In genomic region chr17:75090871-75091854, GRCh38 we compare ENCODE assay signal across 1 cellular context.
A peak's percentile ranks its signal among the peaks of the same experiment; 100 is the strongest.
TF ChIP-seq lines count a peak whose summit lies in the region.

No MANE protein-coding gene starts in this region.

TF ChIP-seq in K562, 482 proteins besides CTCF, POLR2A, EP300 and RAD21 (continues in another document):
- TF ChIP-seq CBX2 (IDR thresholded peaks at IDR 0.05; ENCODE audit: insufficient read depth, low read length, poor library complexity, severe bottlenecking) (no peak), FOSL1 (tag; conservative IDR thresholded peaks at IDR 0.05) (no peak), RNF2 (IDR thresholded peaks at IDR 0.05) (no peak), CBFB (CRISPR knock-in tag; IDR thresholded peaks at IDR 0.05) (no peak), E2F6 (IDR thresholded peaks at IDR 0.05; ENCODE audit: borderline replicate concordance in 1 of 2, extremely low read depth in 1 of 2, insufficient read depth in 1 of 2, insufficient read length in 1 of 2, low read depth in 1 of 2, low read length in 1 of 2, poor library complexity in 1 of 2, severe bottlenecking in 1 of 2) (peak in 1 of 2 experiments; percentile 48), SREBF2 (CRISPR knock-in tag; IDR thresholded peaks at IDR 0.05) (no peak), ZNF696 (CRISPR knock-in tag; conservative IDR thresholded peaks at IDR 0.05) (no peak), ZNF561 (CRISPR knock-in tag; conservative IDR thresholded peaks at IDR 0.05) (no peak), NFIC (IDR thresholded peaks at IDR 0.05) (peak; percentile 91), YBX1 (IDR thresholded peaks at IDR 0.05) (no peak), CREB5 (CRISPR knock-in tag; IDR thresholded peaks at IDR 0.05) (no peak), HMGXB4 (CRISPR knock-in tag; IDR thresholded peaks at IDR 0.05) (no peak), FOXJ2 (tag; IDR thresholded peaks at IDR 0.05) (no peak), RBM25 (IDR thresholded peaks at IDR 0.05; ENCODE audit: low read depth, low read length, severe bottlenecking) (no peak), ZNF644 (tag; IDR thresholded peaks at IDR 0.05; ENCODE audit: low read depth) (0 out of 2 replicates have a peak, but pooled peaks have one; percentile 35), MLLT1 (IDR thresholded peaks at IDR 0.05) (no peak), ZBTB5 (IDR thresholded peaks at IDR 0.05) (no peak), PHB2 (IDR thresholded peaks at IDR 0.05; ENCODE audit: low read depth) (no peak), UBTF (IDR thresholded peaks at IDR 0.05; ENCODE audit: borderline replicate concordance in 1 of 2, low read depth in 2 of 2, low read length in 2 of 2) (0 out of 4 replicates have a peak, but pooled peaks of 1 of the 2 experiments have one; percentile 24), ADNP (tag; IDR thresholded peaks at IDR 0.05) (no peak), L3MBTL2 (IDR thresholded peaks at IDR 0.05) (peak; percentile 81), PRMT5 (CRISPR knock-in tag; IDR thresholded peaks at IDR 0.05) (no peak), ZNF263 (CRISPR knock-in tag; IDR thresholded peaks at IDR 0.05; ENCODE audit: borderline replicate concordance) (peak; percentile 72), ZNF134 (CRISPR knock-in tag; conservative IDR thresholded peaks at IDR 0.05) (no peak), THAP7 (CRISPR knock-in tag; IDR thresholded peaks at IDR 0.05) (no peak), CXXC5 (CRISPR knock-in tag; IDR thresholded peaks at IDR 0.05) (0 out of 2 replicates have a peak, but pooled peaks have one; percentile 43), ZNF695 (CRISPR knock-in tag; IDR thresholded peaks at IDR 0.05) (no peak), IRF1 (CRISPR knock-in tag; IDR thresholded peaks at IDR 0.05; ENCODE audit: borderline replicate concordance) (no peak), RCOR1 (IDR thresholded peaks at IDR 0.05; ENCODE audit: borderline replicate concordance in 1 of 2, low read depth in 2 of 2, low read length in 2 of 2) (peak in 1 of 2 experiments; percentile 39; a peak in 1 of 4 replicates), ZNF77 (CRISPR knock-in tag; IDR thresholded peaks at IDR 0.05) (no peak), CREBBP (IDR thresholded peaks at IDR 0.05; ENCODE audit: low read depth, low read length) (no peak), HEY1 (CRISPR knock-in tag; IDR thresholded peaks at IDR 0.05; ENCODE audit: borderline replicate concordance) (no peak), ZNF57 (CRISPR knock-in tag; IDR thresholded peaks at IDR 0.05) (no peak), DIDO1 (tag; IDR thresholded peaks at IDR 0.05; ENCODE audit: low read depth) (no peak), MTA3 (IDR thresholded peaks at IDR 0.05; ENCODE audit: borderline replicate concordance) (peak; percentile 40; the same call in 1 of the 2 replicates), ZNF583 (CRISPR knock-in tag; IDR thresholded peaks at IDR 0.05) (no peak), NCOA6 (IDR thresholded peaks at IDR 0.05) (no peak), ZMIZ1 (IDR thresholded peaks at IDR 0.05; ENCODE audit: low read depth in 2 of 2, low read length in 2 of 2) (no peak), ESRRB (CRISPR knock-in tag; IDR thresholded peaks at IDR 0.05; ENCODE audit: borderline replicate concordance) (no peak), MYNN (IDR thresholded peaks at IDR 0.05) (0 out of 2 replicates have a peak, but pooled peaks have one; percentile 25), MYNN (CRISPR knock-in tag; IDR thresholded peaks at IDR 0.05) (no peak), GMEB1 (CRISPR knock-in tag; IDR thresholded peaks at IDR 0.05) (no peak), PHF20 (IDR thresholded peaks at IDR 0.05; ENCODE audit: partially characterized antibody) (no peak), SRSF7 (optimal IDR thresholded peaks at IDR 0.05; ENCODE audit: low read depth, low read length) (no peak), PREB (CRISPR knock-in tag; IDR thresholded peaks at IDR 0.05) (no peak), SMAD2 (IDR thresholded peaks at IDR 0.05; ENCODE audit: low read depth, low read length) (no peak), ZNF511 (CRISPR knock-in tag; IDR thresholded peaks at IDR 0.05) (no peak), NEUROD1 (IDR thresholded peaks at IDR 0.05; ENCODE audit: borderline replicate concordance, low read depth, low read length, partially characterized antibody) (no peak), ZNF239 (CRISPR knock-in tag; IDR thresholded peaks at IDR 0.05) (no peak)
